Comparison of ENCODE assay signal across 34 cellular contexts in the genomic region with DNA sequence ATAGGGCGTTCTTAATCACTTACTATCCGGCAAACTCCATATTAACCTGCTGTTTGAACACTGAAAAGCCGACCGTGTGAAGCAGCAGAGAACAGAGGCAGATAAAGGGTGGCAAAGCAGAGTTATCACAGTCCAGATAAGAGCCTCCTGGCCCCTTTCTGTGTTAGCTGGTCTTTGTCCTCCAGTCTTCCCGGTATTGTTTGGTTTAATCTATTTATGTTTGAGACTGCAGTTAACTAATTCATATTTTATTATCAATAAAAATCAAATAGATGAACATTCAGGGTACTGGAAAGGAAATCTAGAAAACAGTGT. TPM values are rescaled to one million over a fixed set of nuclear protein-coding genes. Genes with fewer than 3 reads are reported as not detected.
"Had no signal": no experiment of that assay in that cellular context is flagged by ENCODE, and none has a peak within 500 bp of the region (broad histone marks: within the 10 kb centered on the region; RNA-seq: fewer than 3 reads in every experiment).

No MANE protein-coding gene starts in this region.

- H3K36me3 ChIP-seq: gastrocnemius medialis, heart right ventricle, lower lobe of right lung, neutrophil, pancreas, right lobe of liver, tibial artery, upper lobe of left lung had no signal

- H3K4me1 ChIP-seq: gastrocnemius medialis, lower lobe of right lung, pancreas, right lobe of liver, testis, tibial artery, upper lobe of left lung had no signal

- H3K27me3 ChIP-seq: right lobe of liver, testis, upper lobe of left lung had no signal

- FAIRE-seq: pancreas, urothelium cell line had no signal

- H3K9me3 ChIP-seq: gastrocnemius medialis, heart right ventricle, lower lobe of right lung, neutrophil, pancreas, right lobe of liver, testis, tibial artery, upper lobe of left lung had no signal

- DNase-seq: cortex of kidney; dorsolateral prefrontal cortex; effector CD4-positive, alpha-beta T cell; foreskin fibroblast; gastrocnemius medialis; heart right ventricle; hypothalamus; immature natural killer cell; islet precursor cell; kidney glomerular epithelial cell; left ventricle myocardium superior; lower lobe of right lung; naive B cell; pancreas; retina; right lobe of liver; stimulated activated CD4-positive, alpha-beta T cell treated with anti-CD3 and anti-CD28 coated beads, Interleukin-2, amount 100 ng/mL, for 24 hours; stimulated activated CD4-positive, alpha-beta T cell treated with anti-CD3 and anti-CD28 coated beads, Interleukin-4, amount 100 ng/mL, for 24 hours; stimulated activated naive CD8-positive, alpha-beta T cell treated with anti-CD3 and anti-CD28 coated beads, Interleukin-15, Interleukin-2, amounts not matched to agents 100 U/mL and 50 U/mL, for 24 hours; substantia nigra; testis; tibial artery; upper lobe of left lung had no signal

- H3K4me3 ChIP-seq: dorsolateral prefrontal cortex, gastrocnemius medialis, heart right ventricle, lower lobe of right lung, pancreas, right lobe of liver, testis, tibial artery, upper lobe of left lung had no signal

- H3K27ac ChIP-seq: dorsolateral prefrontal cortex, epithelial cell of prostate, gastrocnemius medialis, heart right ventricle, lower lobe of right lung, neutrophil, pancreas, right lobe of liver, testis, tibial artery, upper lobe of left lung had no signal

- ATAC-seq: esophagus mucosa; heart right ventricle; left ventricle myocardium superior; lower lobe of right lung; natural killer cell treated with Interleukin-12 subunit alpha and Interleukin-12 subunit beta and Interleukin-15 and Interleukin-18, amount 100 ng/mL, for 72 hours; stimulated activated effector memory CD8-positive, alpha-beta T cell treated with anti-CD3 and anti-CD28 coated beads, Interleukin-12 subunit alpha, Interleukin-12 subunit beta, amount 100 ng/mL, for 72 hours; stimulated activated naive CD8-positive, alpha-beta T cell treated with anti-CD3 and anti-CD28 coated beads, Interleukin-15, Interleukin-2, amounts not matched to agents 100 U/mL and 50 U/mL, for 24 hours had no signal

RNA-seq across cellular contexts. Expression of gene HTR4, which starts 6.0 kb away (rescaled TPM):
- total RNA-seq: glomerular endothelial cell; left ventricle myocardium superior; lower lobe of right lung; mononuclear cell; natural killer cell treated with Interleukin-12 subunit alpha and Interleukin-12 subunit beta and Interleukin-15 and Interleukin-18, amount 100 ng/mL, for 72 hours; neural crest cell; omental fat pad; pancreas; pulmonary artery endothelial cell had no signal
- polyA plus RNA-seq: immature natural killer cell, pancreas had no signal
